1 cellular context compared by ENCODE assay signal in the genomic region with DNA sequence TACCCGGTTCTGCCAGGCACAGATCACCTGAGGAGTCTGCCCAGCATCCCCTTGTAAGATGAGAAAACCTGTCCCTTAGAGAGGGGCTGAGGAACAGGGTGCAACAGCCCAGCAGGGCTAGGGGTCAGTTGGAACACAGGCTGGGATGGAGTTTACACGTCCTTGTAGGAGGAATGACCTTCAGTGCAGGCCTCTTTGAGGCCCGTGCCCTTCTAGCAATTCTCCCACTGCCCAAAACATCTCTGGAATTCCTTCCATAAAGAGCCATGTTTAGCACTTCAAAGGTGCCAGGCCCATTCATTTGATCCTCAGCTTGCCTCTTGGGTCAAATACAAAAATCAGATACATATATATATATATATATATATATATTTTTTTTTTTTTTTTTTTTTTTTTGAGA.
TF ChIP-seq lines count a peak whose summit lies in the region.

No MANE protein-coding gene starts in this region.

TF ChIP-seq in HepG2, 621 proteins besides CTCF, POLR2A, EP300 and RAD21:
- TF ChIP-seq ZNF354B (CRISPR knock-in tag; IDR thresholded peaks at IDR 0.05) = no peak
- no peak for TF ChIP-seq SAP130 (CRISPR knock-in tag; IDR thresholded peaks at IDR 0.05; ENCODE audit: low read depth)
- no peak for TF ChIP-seq RBAK (CRISPR knock-in tag; IDR thresholded peaks at IDR 0.05)
- no peak for TF ChIP-seq HDAC1 (CRISPR knock-in tag; IDR thresholded peaks at IDR 0.05)
